9 cellular contexts compared by ENCODE assay signal in the genomic region with DNA sequence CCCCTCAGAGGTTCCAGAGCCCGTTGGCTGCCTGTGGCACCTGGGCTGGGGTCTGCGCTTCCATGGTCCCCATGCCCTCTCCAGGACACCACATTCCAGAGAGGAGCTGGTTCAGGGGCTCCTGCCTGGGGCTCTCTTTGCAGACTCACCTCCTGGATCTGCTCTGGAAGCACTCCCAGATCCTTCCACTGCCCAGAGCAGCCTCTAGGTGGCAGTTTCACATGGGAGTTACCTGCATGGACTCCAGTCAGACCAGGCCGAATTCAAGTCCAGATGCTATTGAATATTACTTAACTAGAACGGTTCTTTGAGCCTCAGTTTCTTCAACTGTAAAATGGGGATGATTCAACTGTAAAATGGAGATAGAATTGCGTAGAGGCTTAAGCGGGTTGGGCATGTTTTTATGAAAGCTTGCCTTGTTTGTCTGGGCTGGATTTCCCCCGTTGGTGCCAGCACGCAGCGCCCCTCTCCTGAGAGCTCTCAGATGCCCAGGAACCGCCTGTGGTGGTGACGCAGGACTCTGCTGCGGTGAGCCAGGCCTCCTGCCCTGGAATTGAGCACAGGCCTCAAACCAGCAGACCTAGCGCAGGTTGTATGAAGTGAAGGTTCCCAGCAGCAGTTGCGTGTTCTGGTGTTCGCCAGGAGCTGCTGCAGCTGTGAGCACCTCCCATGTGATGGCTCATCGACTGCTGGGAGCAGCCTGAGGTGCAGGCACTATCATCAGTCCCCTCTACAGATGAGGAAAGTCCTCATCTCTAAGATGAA. TPM values are rescaled to one million over a fixed set of nuclear protein-coding genes. Genes with fewer than 3 reads are reported as not detected.
DNase-seq lines count a peak whose midpoint lies in the region; ATAC-seq, FAIRE-seq and TF ChIP-seq lines count a peak whose summit lies in the region.
"Had no signal": no experiment of that assay in that cellular context is flagged by ENCODE, and none has a peak within 500 bp of the region (broad histone marks: within the 10 kb centered on the region; RNA-seq: fewer than 3 reads in every experiment).

No MANE protein-coding gene starts in this region.

- H2BK5ac ChIP-seq in H9 (ENCODE audit: insufficient read length, low read length): no peak overlapping the region

- H2AK5ac ChIP-seq in H9 (ENCODE audit: insufficient read length, low read length): no peak overlapping the region

- H3K9me3 ChIP-seq in H9 (ENCODE audit: control insufficient read depth, low read depth, low read length) (no peaks in the 10 kb centered on the region), lung (ENCODE audit: control insufficient read depth in 2 of 2, insufficient read depth in 1 of 2, low read length in 1 of 2) (no peaks in the 10 kb centered on the region)

- no peaks in the 10 kb centered on the region for H3K36me3 ChIP-seq in bronchial epithelial cell (ENCODE audit: control insufficient read depth, insufficient read depth, low read length)
- no peaks in the 10 kb centered on the region for H3K36me3 ChIP-seq in lung (ENCODE audit: control insufficient read depth in 2 of 2, insufficient read depth in 2 of 2, low read length in 2 of 2)

- H3K27ac ChIP-seq in H9 (ENCODE audit: insufficient read length, low read depth, low read length) (no peak overlapping the region), lung (ENCODE audit: low read depth in 1 of 2, low read length in 1 of 2) (no peak overlapping the region)

- no peaks in the 10 kb centered on the region for H3K4me1 Mint-ChIP-seq in activated CD4-positive, alpha-beta memory T cell treated with anti-CD3 and anti-CD28 coated beads for 36 hours (ENCODE audit: low read depth)
- H3K4me1 Mint-ChIP-seq in activated CD4-positive, alpha-beta memory T cell treated with anti-CD3 and anti-CD28 coated beads, Interleukin-2, amount 10 ng/mL, durations not matched to agents 7 days and 5 days: peaks cover 6% of the 10 kb centered on the region
- peaks cover 13 to 28% of the 10 kb centered on the region in 2 experiments for H3K4me1 Mint-ChIP-seq in H9

- H3K36me3 Mint-ChIP-seq in activated CD4-positive, alpha-beta memory T cell treated with anti-CD3 and anti-CD28 coated beads for 36 hours: no peaks in the 10 kb centered on the region
- no peaks in the 10 kb centered on the region for H3K36me3 Mint-ChIP-seq in activated CD4-positive, alpha-beta memory T cell treated with anti-CD3 and anti-CD28 coated beads, Interleukin-2, amount 10 ng/mL, durations not matched to agents 7 days and 5 days (ENCODE audit: low read depth)
- H3K36me3 Mint-ChIP-seq in H9 (ENCODE audit: insufficient read depth in 1 of 3, low read depth in 3 of 3): no peaks in the 10 kb centered on the region

- no peak overlapping the region for H3K18ac ChIP-seq in H9 (ENCODE audit: insufficient read length, low read depth, low read length)

- H3K27me3 ChIP-seq in H9 (ENCODE audit: insufficient read depth, low read length) (no peaks in the 10 kb centered on the region), bronchial epithelial cell (ENCODE audit: control insufficient read depth, insufficient read depth, low read length) (peaks cover 10% of the 10 kb centered on the region), lung (ENCODE audit: control insufficient read depth, insufficient read depth) (no peaks in the 10 kb centered on the region)

- H2BK120ac ChIP-seq in H9 (ENCODE audit: low read depth, low read length, poor library complexity, severe bottlenecking): no peak overlapping the region

- peak; percentile 76 for FAIRE-seq in bronchial epithelial cell (lab: Jason Lieb, UNC)
- FAIRE-seq: colon had no signal

- intact Hi-C loops in activated CD4-positive, alpha-beta memory T cell treated with anti-CD3 and anti-CD28 coated beads for 36 hours (cut with micrococcal nuclease): loop anchor here (10.0 kb wide), 1 partner anchor 95 kb away; no protein-coding TSS in a partner anchor

- peak; percentile 33 for DNase-seq in activated CD4-positive, alpha-beta memory T cell treated with anti-CD3 and anti-CD28 coated beads for 36 hours
- no peak for DNase-seq in activated CD4-positive, alpha-beta memory T cell treated with anti-CD3 and anti-CD28 coated beads, Interleukin-2, amount 10 ng/mL, durations not matched to agents 7 days and 5 days
- DNase-seq in H9 (peak; percentile 84), NCI-H345 (lab: John Stamatoyannopoulos, UW) (peak; percentile 39), bronchial epithelial cell (ENCODE audit: low read depth) (peak; percentile 58), lung (ENCODE audit: low spot score) (peak; percentile 43), NOMO-1 treated with DMSO at 0.1 percent for 48 hours (lab: John Stamatoyannopoulos, UW; ENCODE audit: unreplicated experiment) (no peak)

- no peak overlapping the region for H2AFZ ChIP-seq in H9 (ENCODE audit: low read length)

- H3K9me3 Mint-ChIP-seq in activated CD4-positive, alpha-beta memory T cell treated with anti-CD3 and anti-CD28 coated beads for 36 hours: no peaks in the 10 kb centered on the region
- H3K9me3 Mint-ChIP-seq in activated CD4-positive, alpha-beta memory T cell treated with anti-CD3 and anti-CD28 coated beads, Interleukin-2, amount 10 ng/mL, durations not matched to agents 7 days and 5 days: no peaks in the 10 kb centered on the region
- no peaks in the 10 kb centered on the region for H3K9me3 Mint-ChIP-seq in H9

- H3K4me1 ChIP-seq in H9 (ENCODE audit: insufficient read depth, low read length) (no peaks in the 10 kb centered on the region), lung (ENCODE audit: control insufficient read depth in 2 of 2, insufficient read depth in 2 of 2, low read length in 2 of 2) (no peaks in the 10 kb centered on the region)

- H2BK15ac ChIP-seq in H9 (ENCODE audit: low read depth, low read length): no peak overlapping the region

- no peak overlapping the region for H3K4me3 Mint-ChIP-seq in activated CD4-positive, alpha-beta memory T cell treated with anti-CD3 and anti-CD28 coated beads for 36 hours
- no peak overlapping the region for H3K4me3 Mint-ChIP-seq in activated CD4-positive, alpha-beta memory T cell treated with anti-CD3 and anti-CD28 coated beads, Interleukin-2, amount 10 ng/mL, durations not matched to agents 7 days and 5 days
- H3K4me3 Mint-ChIP-seq in H9: no peak overlapping the region

- no peaks in the 10 kb centered on the region for H4K20me1 ChIP-seq in H9 (ENCODE audit: control insufficient read depth, insufficient read depth, insufficient read length)

- H2BK20ac ChIP-seq in H9 (ENCODE audit: low read depth, low read length, poor library complexity, severe bottlenecking): no peak overlapping the region

- H3K4ac ChIP-seq in H9 (ENCODE audit: low read depth, low read length): no peak overlapping the region

- no peak overlapping the region for H4K8ac ChIP-seq in H9 (replicated peaks; ENCODE audit: insufficient read length, low read depth, low read length)

- CTCF ChIA-PET in activated CD4-positive, alpha-beta memory T cell treated with anti-CD3 and anti-CD28 coated beads for 36 hours (lab: Charles Lee): interaction anchor here (0.8 to 3.2 kb wide), 11 partner anchors 9 to 348 kb away, joined by 3 to 15 read pairs (median 4); a partner anchor contains a TSS
- CTCF ChIA-PET in activated CD4-positive, alpha-beta memory T cell treated with anti-CD3 and anti-CD28 coated beads, Interleukin-2, amount 10 ng/mL, durations not matched to agents 7 days and 5 days (lab: Charles Lee): interaction anchor here (0.6 to 1.2 kb wide), 4 partner anchors 9 to 115 kb away, joined by 3 to 7 read pairs (median 4); a partner anchor contains a TSS

- no peak overlapping the region for H3K4me2 ChIP-seq in H9 (ENCODE audit: insufficient read depth, insufficient read length, low read length)

- no peaks in the 10 kb centered on the region for H3K79me2 ChIP-seq in H9 (ENCODE audit: insufficient read depth, low read length)

- H4K5ac ChIP-seq in H9 (ENCODE audit: insufficient read length, low read depth, low read length): no peak overlapping the region

- no peak overlapping the region for H4K91ac ChIP-seq in H9 (ENCODE audit: insufficient read length, low read depth, low read length)

- no peak overlapping the region for H3K9ac ChIP-seq in H9 (ENCODE audit: extremely low read depth, insufficient read length, low read length)

- H3K14ac ChIP-seq in H9 (ENCODE audit: insufficient read depth, low read length): no peak overlapping the region

- H3K27me3 Mint-ChIP-seq in activated CD4-positive, alpha-beta memory T cell treated with anti-CD3 and anti-CD28 coated beads for 36 hours: no peaks in the 10 kb centered on the region
- peaks cover 4% of the 10 kb centered on the region for H3K27me3 Mint-ChIP-seq in activated CD4-positive, alpha-beta memory T cell treated with anti-CD3 and anti-CD28 coated beads, Interleukin-2, amount 10 ng/mL, durations not matched to agents 7 days and 5 days
- peaks cover 9% of the 10 kb centered on the region for H3K27me3 Mint-ChIP-seq in H9 (ENCODE audit: low read depth)

- H3K56ac ChIP-seq in H9 (ENCODE audit: insufficient read length, low read depth, low read length): no peak overlapping the region

- H2BK12ac ChIP-seq in H9 (ENCODE audit: insufficient read length, low read depth, low read length): no peak overlapping the region

- H3K4me3 ChIP-seq in bronchial epithelial cell (ENCODE audit: low read depth, low read length): no peak overlapping the region
- no peak overlapping the region for H3K4me3 ChIP-seq in lung

- peak; percentile 58 for ATAC-seq in lung (ENCODE audit: insufficient read depth, low FRiP score)
- no peak for ATAC-seq in HG03025 (IDR thresholded peaks at IDR 0.05; ENCODE audit: low FRiP score, unreplicated experiment)

- peak; percentile 73 for TF ChIP-seq CTCF in H9 (conservative IDR thresholded peaks at IDR 0.05)
- peak; percentile 75 for TF ChIP-seq CTCF in bronchial epithelial cell (IDR thresholded peaks at IDR 0.05; ENCODE audit: insufficient read depth, low read length, severe bottlenecking)
- TF ChIP-seq CTCF in lung (IDR thresholded peaks at IDR 0.05; ENCODE audit: control extremely low read depth, extremely low read depth): peak; percentile 7

- H3K79me1 ChIP-seq in H9 (ENCODE audit: insufficient read depth, low read depth, low read length, poor library complexity, severe bottlenecking): no peaks in the 10 kb centered on the region

- no peaks in the 10 kb centered on the region for H3K23me2 ChIP-seq in H9 (ENCODE audit: insufficient read length, low read depth, low read length, poor library complexity, severe bottlenecking)

- WGBS in H9 (ENCODE audit: extremely low coverage, insufficient read length, low lambda C conversion rate): no CpG with 5 or more reads among the region's 16 CpGs
- 80 to 87% methylated on average over 16 of the region's 16 CpGs for WGBS in lung, 2 donors

- H3T11ph ChIP-seq in H9 (ENCODE audit: low read length): no peak overlapping the region

- POLR2A ChIA-PET in activated CD4-positive, alpha-beta memory T cell treated with anti-CD3 and anti-CD28 coated beads for 36 hours (lab: Charles Lee): no interaction called here
- POLR2A ChIA-PET in activated CD4-positive, alpha-beta memory T cell treated with anti-CD3 and anti-CD28 coated beads, Interleukin-2, amount 10 ng/mL, durations not matched to agents 7 days and 5 days (lab: Charles Lee): no interaction called here

- no peak overlapping the region for H3K23ac ChIP-seq in H9 (ENCODE audit: insufficient read length, low read depth, low read length)

- H3K27ac Mint-ChIP-seq in activated CD4-positive, alpha-beta memory T cell treated with anti-CD3 and anti-CD28 coated beads for 36 hours: no peak overlapping the region
- H3K27ac Mint-ChIP-seq in activated CD4-positive, alpha-beta memory T cell treated with anti-CD3 and anti-CD28 coated beads, Interleukin-2, amount 10 ng/mL, durations not matched to agents 7 days and 5 days: no peak overlapping the region
- H3K27ac Mint-ChIP-seq in H9: peak overlapping the region in 1 of 3 experiments; percentile 14; a peak in 1 of 7 replicates

RNA-seq across cellular contexts. Expression of a gene that starts 44.2 kb away (rescaled TPM):
- not detected for total RNA-seq in activated CD4-positive, alpha-beta memory T cell treated with anti-CD3 and anti-CD28 coated beads for 36 hours
- total RNA-seq in activated CD4-positive, alpha-beta memory T cell treated with anti-CD3 and anti-CD28 coated beads, Interleukin-2, amount 10 ng/mL, durations not matched to agents 7 days and 5 days: not detected
- total RNA-seq in H9 (2021) (0.39 and 0.50 TPM in 2 replicates), bronchial epithelial cell (not detected in 2 replicates), lung (under 1 TPM; 0.26 to 0.34 TPM)
- polyA plus RNA-seq in lung: not detected

RNA-seq across cellular contexts. Expression of a gene that starts 50.6 kb away (rescaled TPM):
- 1 to 10 TPM; 5.0 to 5.6 TPM for total RNA-seq in activated CD4-positive, alpha-beta memory T cell treated with anti-CD3 and anti-CD28 coated beads for 36 hours
- total RNA-seq in activated CD4-positive, alpha-beta memory T cell treated with anti-CD3 and anti-CD28 coated beads, Interleukin-2, amount 10 ng/mL, durations not matched to agents 7 days and 5 days: 1 to 10 TPM; 3.4 to 4.8 TPM
- 19.9 and 23.7 TPM in 2 replicates for total RNA-seq in H9 (2021)
- total RNA-seq in bronchial epithelial cell: 0.26 TPM in 2 replicates
- 10 to 100 TPM in 1 of 2 donors, 1 to 10 TPM in 1; 9.4 to 10.2 TPM for total RNA-seq in lung
- polyA plus RNA-seq in lung: 1 to 10 TPM; 2.0 to 10.0 TPM

Comparison
In these comparisons a context has a peak if more than half of its experiments do, and no peak if none do; other contexts are left out.
1. DNase-seq: peak in activated CD4-positive, alpha-beta memory T cell treated with anti-CD3 and anti-CD28 coated beads for 36 hours (single experiment), H9 (single experiment), NCI-H345 (single experiment), bronchial epithelial cell (single experiment) and lung (single experiment); none in activated CD4-positive, alpha-beta memory T cell treated with anti-CD3 and anti-CD28 coated beads, Interleukin-2, amount 10 ng/mL, durations not matched to agents 7 days and 5 days (single experiment) and NOMO-1 treated with DMSO at 0.1 percent for 48 hours (single experiment).
2. CTCF ChIP-seq: peak in every context shown above with its lines; median percentile 75 in bronchial epithelial cell; 73 in H9; 7 in lung.